Comparison of ENCODE assay signal across 23 cellular contexts in the genomic region with DNA sequence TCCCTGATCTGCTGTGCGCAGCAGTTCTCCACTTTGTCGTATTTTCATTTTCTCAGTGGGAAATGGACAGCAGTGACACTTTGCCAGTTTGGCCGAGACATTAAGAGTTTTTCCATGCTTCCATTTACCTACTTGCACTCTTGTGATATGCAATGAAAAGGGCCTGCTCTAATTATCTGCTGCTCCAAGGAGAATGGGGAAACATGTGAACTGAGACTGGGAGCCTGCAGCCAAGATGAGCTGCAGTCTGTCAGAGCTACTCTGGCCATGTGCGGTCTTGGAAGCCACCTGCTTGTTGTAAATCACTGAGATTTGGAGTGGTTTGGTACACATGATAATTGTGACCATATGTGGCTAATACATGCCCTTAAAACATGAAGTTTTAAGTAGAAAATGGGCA.
DNase-seq lines count a peak whose midpoint lies in the region; ATAC-seq and TF ChIP-seq lines count a peak whose summit lies in the region.
"Had no signal": no experiment of that assay in that cellular context is flagged by ENCODE, and none has a peak within 500 bp of the region (broad histone marks: within the 10 kb centered on the region; RNA-seq: fewer than 3 reads in every experiment).

No MANE protein-coding gene starts in this region.

- 78 to 80% methylated on average over 4 of the region's 4 CpGs for WGBS in body of pancreas, 2 donors

- in situ Hi-C loops in HAP-1 (cut with MboI; ENCODE audit: low sequenced_read_pairs): no loop called here

- H3K9ac ChIP-seq in SK-N-MC (ENCODE audit: insufficient read length): no peak overlapping the region

- H3K27ac ChIP-seq in SK-N-MC (peak overlapping the region; percentile 26; the same call in 1 of the 2 replicates), body of pancreas (no peak overlapping the region)
- H3K27ac ChIP-seq: foreskin keratinocyte, HL-60, stomach, upper lobe of right lung, VCaP had no signal

- peak; percentile 55 for DNase-seq in DMS153 (lab: John Stamatoyannopoulos, UW)
- DNase-seq in NCI-H1436 (lab: John Stamatoyannopoulos, UW): peak; percentile 36
- peak; percentile 8 for DNase-seq in NCI-H345 treated with DMSO at 0.1 percent for 48 hours (lab: John Stamatoyannopoulos, UW; ENCODE audit: unreplicated experiment)
- DNase-seq in SK-N-MC (ENCODE audit: low read depth, low spot score): no peak
- DNase-seq in MG63: no peak
- DNase-seq in HAP-1 (ENCODE audit: low spot score in 2 of 2): no peak
- DNase-seq in body of pancreas: no peak
- DNase-seq: activated CD4-positive, alpha-beta memory T cell treated with anti-CD3 and anti-CD28 coated beads for 36 hours; activated naive CD8-positive, alpha-beta T cell treated with anti-CD3 and anti-CD28 coated beads, Interleukin-2, amount 10 ng/mL, durations not matched to agents 7 days and 5 days; activated T-cell treated with anti-CD3 and anti-CD28 coated beads, Interleukin-2, amount 50 U/mL, for 72 hours; CD4-positive, alpha-beta T cell; foreskin keratinocyte; IMR-90; mesendoderm; MM.1S; NK-92 treated with Interleukin-12 subunit alpha and Interleukin-12 subunit beta, amount 100 ng/mL, for 24 hours; stomach; upper lobe of right lung had no signal

- intact Hi-C loops in body of pancreas (cut with DNase I): no loop called here

- ATAC-seq in HG03354 (IDR thresholded peaks at IDR 0.05; ENCODE audit: poor library complexity, severe bottlenecking, unreplicated experiment) (no peak), body of pancreas (no peak)
- ATAC-seq: activated T-cell treated with anti-CD3 and anti-CD28 coated beads, Interleukin-2, amount 50 U/mL, for 72 hours; foreskin keratinocyte; GM23338; natural killer cell treated with Interleukin-12 subunit alpha and Interleukin-12 subunit beta and Interleukin-15 and Interleukin-18, amount 100 ng/mL, for 72 hours; upper lobe of right lung had no signal

- TF ChIP-seq POLR2A in body of pancreas (IDR thresholded peaks at IDR 0.05): no peak

- no peaks in the 10 kb centered on the region for H3K36me3 ChIP-seq in SK-N-MC (ENCODE audit: insufficient read depth, low read length)
- H3K36me3 ChIP-seq in MG63: no peaks in the 10 kb centered on the region
- H3K36me3 ChIP-seq in HAP-1 (replicated peaks): no peaks in the 10 kb centered on the region
- H3K36me3 ChIP-seq in body of pancreas (replicated peaks in 1 of 2; ENCODE audit: insufficient read depth in 1 of 2, low read depth in 2 of 2): no peaks in the 10 kb centered on the region
- H3K36me3 ChIP-seq: stomach, upper lobe of right lung had no signal

- no peaks in the 10 kb centered on the region for H3K9me3 ChIP-seq in SK-N-MC (ENCODE audit: low read depth, low read length)
- H3K9me3 ChIP-seq in MG63: no peaks in the 10 kb centered on the region
- no peaks in the 10 kb centered on the region for H3K9me3 ChIP-seq in HAP-1
- H3K9me3 ChIP-seq in body of pancreas: no peaks in the 10 kb centered on the region
- H3K9me3 ChIP-seq: stomach, upper lobe of right lung had no signal

- H3K27me3 ChIP-seq in MG63 (no peaks in the 10 kb centered on the region), HAP-1 (ENCODE audit: low read depth) (no peaks in the 10 kb centered on the region), body of pancreas (no peaks in the 10 kb centered on the region)
- H3K27me3 ChIP-seq: foreskin keratinocyte, stomach, upper lobe of right lung had no signal

- H3K4me3 ChIP-seq in SK-N-MC: peak overlapping the region; percentile 42
- H3K4me3 ChIP-seq in MG63: no peak overlapping the region
- H3K4me3 ChIP-seq in HAP-1: no peak overlapping the region
- no peak overlapping the region for H3K4me3 ChIP-seq in body of pancreas
- H3K4me3 ChIP-seq: GM23338, stomach, upper lobe of right lung had no signal

- no peak for TF ChIP-seq CTCF in body of pancreas (IDR thresholded peaks at IDR 0.05)

- H3K4me1 ChIP-seq in HAP-1 (no peaks in the 10 kb centered on the region), body of pancreas (no peaks in the 10 kb centered on the region)
- H3K4me1 ChIP-seq: foreskin keratinocyte, stomach, upper lobe of right lung had no signal

Comparison
In these comparisons a context has a peak if more than half of its experiments do, and no peak if none do; other contexts are left out.
1. DNase-seq: peak in DMS153 (single experiment), NCI-H1436 (single experiment) and NCI-H345 treated with DMSO at 0.1 percent for 48 hours (single experiment); none in SK-N-MC (single experiment), MG63 (single experiment), HAP-1 (0 of 2) and body of pancreas (0 of 4).